8 cellular contexts compared by ENCODE assay signal in genomic region chr6:75526502-75527127, GRCh38. TPM values are rescaled to one million over a fixed set of nuclear protein-coding genes. Genes with fewer than 3 reads are reported as not detected.
DNase-seq lines count a peak whose midpoint lies in the region; ATAC-seq, FAIRE-seq and TF ChIP-seq lines count a peak whose summit lies in the region.

No MANE protein-coding gene starts in this region.

- peaks cover 16% of the 10 kb centered on the region for H3K27me3 Mint-ChIP-seq in activated CD4-positive, alpha-beta T cell treated with anti-CD3 and anti-CD28 coated beads for 36 hours

- H3K4me3 Mint-ChIP-seq in activated CD4-positive, alpha-beta T cell treated with anti-CD3 and anti-CD28 coated beads for 36 hours, result no peak overlapping the region

- H3K27ac ChIP-seq in colonic mucosa, result no peak overlapping the region
- no peak overlapping the region for H3K27ac ChIP-seq in right lobe of liver

- DNase-seq in AG04449 (ENCODE audit: low read depth, low spot score) (no peak), GM18507 (ENCODE audit: extremely low spot score, insufficient read length, low read depth) (peak; percentile 11), NCI-H2227 (lab: John Stamatoyannopoulos, UW; ENCODE audit: unreplicated experiment) (peak; percentile 59), colonic mucosa (peak; percentile 69), right lobe of liver (peak in 1 of 3 donors; percentile 53)
- DNase-seq in activated CD4-positive, alpha-beta T cell treated with anti-CD3 and anti-CD28 coated beads for 36 hours, result peak; percentile 68
- DNase-seq in stimulated activated CD8-positive, alpha-beta memory T cell treated with anti-CD3 and anti-CD28 coated beads, Interleukin-15, amount 100 ng/mL, for 1 hour (ENCODE audit: low read depth), result peak; percentile 18

- POLR2A ChIA-PET in AG04449 (lab: Yijun Ruan, JAX), result no interaction called here
- POLR2A ChIA-PET in activated CD4-positive, alpha-beta T cell treated with anti-CD3 and anti-CD28 coated beads for 36 hours (lab: Charles Lee), result no interaction called here

- H3K9me3 ChIP-seq in colonic mucosa (no peaks in the 10 kb centered on the region), right lobe of liver (no peaks in the 10 kb centered on the region)

- H3K36me3 ChIP-seq in colonic mucosa (no peaks in the 10 kb centered on the region), right lobe of liver (no peaks in the 10 kb centered on the region)

- H3K4me1 Mint-ChIP-seq in activated CD4-positive, alpha-beta T cell treated with anti-CD3 and anti-CD28 coated beads for 36 hours, result no peaks in the 10 kb centered on the region

- WGBS in right lobe of liver (ENCODE audit: insufficient coverage, low coverage, low lambda C conversion rate, missing lambda C conversion rate), result 4% methylated on average over 4 of the region's 4 CpGs

- H3K27ac Mint-ChIP-seq in activated CD4-positive, alpha-beta T cell treated with anti-CD3 and anti-CD28 coated beads for 36 hours, result no peak overlapping the region

- no peaks in the 10 kb centered on the region for H3K9me3 Mint-ChIP-seq in activated CD4-positive, alpha-beta T cell treated with anti-CD3 and anti-CD28 coated beads for 36 hours (ENCODE audit: low read depth)

- H3K4me3 ChIP-seq in AG04449 (ENCODE audit: low read depth, low read length) (no peak overlapping the region), colonic mucosa (no peak overlapping the region), right lobe of liver (no peak overlapping the region)

- CTCF ChIA-PET in AG04449 (lab: Yijun Ruan, JAX), result interaction anchor here (0.6 to 6.0 kb wide), 41 partner anchors 9 to 318 kb away, joined by 3 to 152 read pairs (median 4); partner anchors contain the start of gene COX7A2
- CTCF ChIA-PET in activated CD4-positive, alpha-beta T cell treated with anti-CD3 and anti-CD28 coated beads for 36 hours (lab: Charles Lee), result interaction anchor here (0.7 to 1.6 kb wide), 12 partner anchors 16 to 1435 kb away, joined by 3 to 6 read pairs (median 4); no protein-coding TSS in a partner anchor

- no peaks in the 10 kb centered on the region for H3K4me1 ChIP-seq in colonic mucosa
- H3K4me1 ChIP-seq in right lobe of liver, result peaks cover 0 to 7% (median 0%) of the 10 kb centered on the region in 4 donors

- H3K27me3 ChIP-seq in colonic mucosa (no peaks in the 10 kb centered on the region), right lobe of liver (no peaks in the 10 kb centered on the region)

- intact Hi-C loops in activated CD4-positive, alpha-beta T cell treated with anti-CD3 and anti-CD28 coated beads for 36 hours (cut with DNase I, micrococcal nuclease), result loop anchor here (1.0 to 5.0 kb wide), 5 partner anchors 159 to 316 kb away; no protein-coding TSS in a partner anchor
- intact Hi-C loops in colonic mucosa (cut with DNase I), result loop anchor here (5.0 kb wide), 1 partner anchor 259 kb away; no protein-coding TSS in a partner anchor
- intact Hi-C loops in right lobe of liver (cut with DNase I), result no loop called here

- H3K9ac ChIP-seq in colonic mucosa (ENCODE audit: low read depth in 2 of 2, low read length in 2 of 2), result no peak overlapping the region

- ATAC-seq in HG03135 (IDR thresholded peaks at IDR 0.05; ENCODE audit: unreplicated experiment), result peak; percentile 85
- peak; percentile 76 for ATAC-seq in activated CD4-positive, alpha-beta T cell treated with anti-CD3 and anti-CD28 coated beads for 36 hours
- ATAC-seq in right lobe of liver, result peak; percentile 93 to 95 (median 94)

- TF ChIP-seq POLR2A in right lobe of liver (IDR thresholded peaks at IDR 0.05), result no peak

- peak; percentile 93 for FAIRE-seq in GM18507 (lab: Jason Lieb, UNC)

- no peaks in the 10 kb centered on the region for H3K36me3 Mint-ChIP-seq in activated CD4-positive, alpha-beta T cell treated with anti-CD3 and anti-CD28 coated beads for 36 hours (ENCODE audit: low read depth)

- TF ChIP-seq CTCF in AG04449 (IDR thresholded peaks at IDR 0.05; ENCODE audit: insufficient read depth, low read length, missing control alignments) (peak; percentile 44), colonic mucosa (IDR thresholded peaks at IDR 0.05) (peak; percentile 54), right lobe of liver (IDR thresholded peaks at IDR 0.05) (peak; percentile 72 to 92 (median 76))

RNA-seq across cellular contexts. Expression of gene FILIP1, which starts 33.0 kb away (rescaled TPM):
- not detected for total RNA-seq in activated CD4-positive, alpha-beta T cell treated with anti-CD3 and anti-CD28 coated beads for 36 hours
- total RNA-seq in colonic mucosa, result 1 to 10 TPM in 1 of 2 donors, under 1 TPM in 1; 0.57 to 6.5 TPM
- total RNA-seq in right lobe of liver, result 1 to 10 TPM in 5 of 6 experiments, under 1 TPM in 1; 0.95 to 2.2 (median 1.6) TPM

Comparison
In these comparisons a context has a peak if more than half of its experiments do, and no peak if none do; other contexts are left out.
1. intact Hi-C loops: an anchor here in activated CD4-positive, alpha-beta T cell treated with anti-CD3 and anti-CD28 coated beads for 36 hours (1.0 to 5.0 kb wide) and colonic mucosa (5.0 kb wide); none called in right lobe of liver.